ENCODE assay signal across 9 cellular contexts in genomic region chr6:138509371-138509770, GRCh38. TPM values are rescaled to one million over a fixed set of nuclear protein-coding genes. Genes with fewer than 3 reads are reported as not detected.
DNase-seq lines count a peak whose midpoint lies in the region; ATAC-seq, FAIRE-seq and TF ChIP-seq lines count a peak whose summit lies in the region.
"Had no signal": no experiment of that assay in that cellular context is flagged by ENCODE, and none has a peak within 500 bp of the region (broad histone marks: within the 10 kb centered on the region; RNA-seq: fewer than 3 reads in every experiment).

No MANE protein-coding gene starts in this region.

- H3K9ac ChIP-seq in K562 (ENCODE audit: insufficient read depth in 1 of 2, low read depth in 2 of 2, low read length in 2 of 2), result no peak overlapping the region
- H3K9ac ChIP-seq in keratinocyte (ENCODE audit: control insufficient read depth, extremely low read depth, insufficient read depth, low read length), result no peak overlapping the region

- H3K27me3 ChIP-seq in K562 (ENCODE audit: control insufficient read depth in 2 of 2, insufficient read depth in 2 of 2, low read length in 2 of 2) (peaks cover 0 to 6% of the 10 kb centered on the region in 2 experiments; a peak in 2 of 5 replicates), keratinocyte (ENCODE audit: control insufficient read depth, extremely low read depth, insufficient read depth, low read length) (no peaks in the 10 kb centered on the region)
- H3K27me3 ChIP-seq: SJSA1 had no signal

- H3K79me2 ChIP-seq in K562 (ENCODE audit: control insufficient read depth, insufficient read depth, low read length) (no peaks in the 10 kb centered on the region), keratinocyte (ENCODE audit: control insufficient read depth, insufficient read depth, low read length) (peaks cover 22% of the 10 kb centered on the region)

- no peaks in the 10 kb centered on the region for H3K36me3 Mint-ChIP-seq in HFFc6 (ENCODE audit: low read depth)

- H3K4me1 Mint-ChIP-seq in HFFc6 (ENCODE audit: low read depth), result peaks cover 7% of the 10 kb centered on the region

- H3K4me2 ChIP-seq in K562 (ENCODE audit: insufficient read depth, low read length), result no peak overlapping the region
- no peak overlapping the region for H3K4me2 ChIP-seq in keratinocyte (ENCODE audit: control insufficient read depth, extremely low read depth, insufficient read depth, low read depth, low read length)

- no peaks in the 10 kb centered on the region for H3K9me3 Mint-ChIP-seq in HFFc6

- no peak overlapping the region for H3K4me3 Mint-ChIP-seq in HFFc6

- ATAC-seq in K562 (peak; percentile 58; the same call in 1 of the 3 replicates), GM18520 (IDR thresholded peaks at IDR 0.05; ENCODE audit: unreplicated experiment) (no peak)

- H3K4me1 ChIP-seq in K562 (replicated peaks in 1 of 2; ENCODE audit: control insufficient read depth in 2 of 2, insufficient read depth in 2 of 2, low read length in 2 of 2) (no peaks in the 10 kb centered on the region), keratinocyte (ENCODE audit: control insufficient read depth, extremely low read depth, insufficient read depth, low read length) (no peaks in the 10 kb centered on the region)
- H3K4me1 ChIP-seq: SJSA1 had no signal

- intact Hi-C loops in K562 (cut with micrococcal nuclease), result loop anchor here (1.0 kb wide), 2 partner anchors 80 to 393 kb away; no protein-coding TSS in a partner anchor

- H3K36me3 ChIP-seq in K562 (ENCODE audit: control insufficient read depth, insufficient read depth, low read length) (no peaks in the 10 kb centered on the region), keratinocyte (ENCODE audit: control insufficient read depth in 2 of 2, extremely low read depth in 1 of 2, insufficient read depth in 2 of 2, low read length in 2 of 2) (no peaks in the 10 kb centered on the region)
- H3K36me3 ChIP-seq: SJSA1 had no signal

- TF ChIP-seq POLR2A in K562 (conservative IDR thresholded peaks at IDR 0.05), result no peak

- under 1% methylated on average over 6 of the region's 6 CpGs for WGBS in K562 (ENCODE audit: insufficient coverage, low coverage, missing lambda C conversion rate)

- no TSS peak for BruUV-seq in K562 (replicated peaks; lab: Mats Ljungman, UMichigan)

- TF ChIP-seq EP300 in K562 (IDR thresholded peaks at IDR 0.05; ENCODE audit: low read length), result no peak

- TF ChIP-seq CTCF in HFFc6 (IDR thresholded peaks at IDR 0.05), result peak; percentile 85
- peak; percentile 45 to 65 (median 62) for TF ChIP-seq CTCF in K562 (IDR thresholded peaks at IDR 0.05 in 2 of 3, conservative IDR thresholded peaks at IDR 0.05 in 1 of 3; ENCODE audit: insufficient read depth in 2 of 3, low read depth in 1 of 3, low read length in 3 of 3)
- peak; percentile 52 to 80 (median 56) for TF ChIP-seq CTCF in keratinocyte (optimal IDR thresholded peaks at IDR 0.05 in 1 of 3, IDR thresholded peaks at IDR 0.05 in 1 of 3, conservative IDR thresholded peaks at IDR 0.05 in 1 of 3; ENCODE audit: extremely low read depth in 1 of 3, insufficient read depth in 2 of 3, low read length in 3 of 3)

- H2AFZ ChIP-seq in K562 (ENCODE audit: low read depth, low read length) (no peak overlapping the region), keratinocyte (ENCODE audit: control insufficient read depth, low read length) (no peak overlapping the region)

- CTCF ChIA-PET in K562 (lab: Yijun Ruan, JAX; ENCODE audit: low intra/inter-chr PET ratio), result interaction anchor here (1.6 kb wide), 1 partner anchor 394 kb away, joined by 10 read pairs; no protein-coding TSS in a partner anchor

- H3K4me3 ChIP-seq in K562 (no peak overlapping the region), keratinocyte (ENCODE audit: control insufficient read depth in 2 of 3, extremely low read depth in 1 of 3, insufficient read depth in 2 of 3, low read depth in 1 of 3, low read length in 3 of 3) (no peak overlapping the region)
- H3K4me3 ChIP-seq: SJSA1 had no signal

- DNase-seq in D341Med (ENCODE audit: low spot score) (peak; percentile 54), HFFc6 (peak; percentile 53), RKO (ENCODE audit: low spot score) (peak; percentile 3), K562 (ENCODE audit: extremely low read depth in 1 of 4, low spot score in 3 of 4) (peak; percentile 16 to 44 (median 24)), keratinocyte (ENCODE audit: low read depth, low spot score) (no peak), dedifferentiated amniotic fluid mesenchymal stem cell (ENCODE audit: extremely low spot score) (no peak)
- DNase-seq in stimulated activated naive CD4-positive, alpha-beta T cell (lab: John Stamatoyannopoulos, UW), result peak; percentile 5 to 22 (median 15)

- dilution Hi-C loops in keratinocyte (cut with MboI; ENCODE audit: extremely low pct_ligation_motif_present, low sequenced_read_pairs), result no loop called here

- POLR2A ChIA-PET in K562 (lab: Yijun Ruan, JAX), result interaction anchor here (0.5 to 0.6 kb wide), 3 partner anchors 73 to 442 kb away, joined by 3 read pairs; no protein-coding TSS in a partner anchor

- H3K9me1 ChIP-seq in K562 (ENCODE audit: control insufficient read depth, insufficient read depth, low read length) (no peaks in the 10 kb centered on the region), keratinocyte (ENCODE audit: control insufficient read depth, extremely low read depth, insufficient read depth, low read length) (no peaks in the 10 kb centered on the region)

- TF ChIP-seq RAD21 in K562 (CRISPR knock-in tag; conservative IDR thresholded peaks at IDR 0.05 in 1 of 2, IDR thresholded peaks at IDR 0.05 in 1 of 2), result peak; percentile 42 to 65

- H4K20me1 ChIP-seq in K562 (replicated peaks; ENCODE audit: control insufficient read depth, insufficient read depth, low read length) (no peaks in the 10 kb centered on the region), keratinocyte (ENCODE audit: control insufficient read depth, extremely low read depth, insufficient read depth, low read length) (no peaks in the 10 kb centered on the region)

- in situ Hi-C loops in K562 (cut with MboI), result no loop called here

- H3K27me3 Mint-ChIP-seq in HFFc6 (ENCODE audit: insufficient read depth), result no peaks in the 10 kb centered on the region; the same call in none of the 2 replicates

- no peak overlapping the region for H3K27ac ChIP-seq in K562 (ENCODE audit: extremely low read depth, low read depth, low read length)
- H3K27ac ChIP-seq in keratinocyte (ENCODE audit: control insufficient read depth, insufficient read depth, low read length), result no peak overlapping the region
- H3K27ac ChIP-seq: SJSA1 had no signal

- FAIRE-seq in K562 (lab: Jason Lieb, UNC) (peak; percentile 67), keratinocyte (lab: Jason Lieb, UNC) (peak; percentile 89)

- H3K27ac Mint-ChIP-seq in HFFc6, result no peak overlapping the region

- H3K9me3 ChIP-seq in K562 (replicated peaks; ENCODE audit: control insufficient read depth, insufficient read depth, low read depth, low read length), result no peaks in the 10 kb centered on the region
- no peaks in the 10 kb centered on the region for H3K9me3 ChIP-seq in keratinocyte (ENCODE audit: control insufficient read depth, low read depth, low read length)
- H3K9me3 ChIP-seq: SJSA1 had no signal

TF ChIP-seq in K562, 482 proteins besides CTCF, POLR2A, EP300 and RAD21 (continues in another document):
- TF ChIP-seq ATF4 (CRISPR knock-in tag; IDR thresholded peaks at IDR 0.05), result no peak
- TF ChIP-seq POU5F1 (IDR thresholded peaks at IDR 0.05; ENCODE audit: borderline replicate concordance, low read depth, low read length, partially characterized antibody), result no peak

RNA-seq across cellular contexts. Expression of gene NHSL1, which starts 10.1 kb away (rescaled TPM):
- 10 to 100 TPM in 3 of 6 experiments, 1 to 10 TPM in 3; 4.4 to 12.3 (median 10.1) TPM for total RNA-seq in HFFc6 (2021; fragmentation: NEBNext Ultra II Directional; extraction: Animal tissue kit (Norgen Biotek cat#: 25700))
- not detected in 2 replicates for total RNA-seq in K562 (2011; cell fraction: chromatin; rRNA removed; ENCODE audit: low replicate concordance)
- total RNA-seq in K562 (2011; cell fraction: nucleolus; rRNA removed), result under 0.01 TPM in 1 of 2 replicates, not detected in the other
- 0.07 TPM in 1 of 2 replicates, not detected in the other for total RNA-seq in K562 (2011; cell fraction: nucleoplasm; rRNA removed)
- total RNA-seq in K562 (2014; rRNA removed) (not detected in 2 replicates), K562 (2014; rRNA removed; fragmentation: Illumina TruSeq; extraction: Trizol) (not detected in 2 replicates), K562 (2015; rRNA removed; fragmentation: Illumina TruSeq; extraction: Trizol) (not detected in 2 replicates), K562 (2021) (0.20 and 0.25 TPM in 2 replicates)
- polyA plus RNA-seq in K562 (2011; rRNA removed) (0.14 TPM in 1 of 2 replicates, not detected in the other), K562 (2014; fragmentation: Illumina TruSeq; extraction: Trizol) (0.01 and 0.09 TPM in 2 replicates), K562 (2014; fragmentation: Nextera tagmentation; extraction: Ambion mirVana) (not detected), K562 (2014; rRNA removed) (0.01 TPM in 1 of 2 replicates, not detected in the other), keratinocyte (8.5 to 28.1 TPM (median 11.8 TPM) in 3 replicates)
- 0.03 TPM in 1 of 2 replicates, not detected in the other for polyA plus RNA-seq in K562 (2011; cell fraction: cytosol; rRNA removed)
- polyA plus RNA-seq in K562 (2011; cell fraction: nucleus; rRNA removed), result 0.03 and 0.13 TPM in 2 replicates
- 0.03 and 0.53 TPM in 2 replicates for polyA plus RNA-seq in K562 (2012)
- not detected in 2 replicates for polyA minus RNA-seq in K562 (2011; rRNA and poly(A)+ RNA removed)
- not detected in 2 replicates for polyA minus RNA-seq in K562 (2011; cell fraction: cytosol; rRNA and poly(A)+ RNA removed)
- polyA minus RNA-seq in K562 (2011; cell fraction: nucleus; rRNA and poly(A)+ RNA removed), result 0.11 TPM in 1 of 2 replicates, not detected in the other
- polyA plus RNA-seq in keratinocyte (2011; ENCODE audit: low read depth), result 7.0 TPM
- 10.9 and 11.5 TPM in 2 replicates for polyA plus RNA-seq in keratinocyte (2011; cell fraction: cytosol; rRNA removed)
- polyA plus RNA-seq in keratinocyte (2011; cell fraction: nucleus; rRNA removed), result 41.8 and 45.0 TPM in 2 replicates
- 14.3 and 18.7 TPM in 2 replicates for polyA plus RNA-seq in keratinocyte (2012; ENCODE audit: low replicate concordance)
- 46.0 to 90.2 TPM (median 66.3 TPM) in 3 replicates for polyA minus RNA-seq in keratinocyte
- 22.4 TPM for polyA minus RNA-seq in keratinocyte (2011; cell fraction: cytosol; rRNA and poly(A)+ RNA removed)
- 45.9 and 95.6 TPM in 2 replicates for polyA minus RNA-seq in keratinocyte (2011; cell fraction: nucleus; rRNA and poly(A)+ RNA removed)

Comparison
In these comparisons a context has a peak if more than half of its experiments do, and no peak if none do; other contexts are left out.
1. DNase-seq: peak in D341Med (single experiment), HFFc6 (single experiment), RKO (single experiment), K562 (4 of 4) and stimulated activated naive CD4-positive, alpha-beta T cell (6 of 6); none in keratinocyte (single experiment) and dedifferentiated amniotic fluid mesenchymal stem cell (single experiment).
2. Peak in every context shown above with its lines, with median percentiles within 50 percentile points of each other: CTCF ChIP-seq.